9 cellular contexts compared by ENCODE assay signal in genomic region chr4:99949034-99949998, GRCh38. TPM values are rescaled to one million over a fixed set of nuclear protein-coding genes. Genes with fewer than 3 reads are reported as not detected.
DNase-seq lines count a peak whose midpoint lies in the region; ATAC-seq, FAIRE-seq and TF ChIP-seq lines count a peak whose summit lies in the region.
"Had no signal": no experiment of that assay in that cellular context is flagged by ENCODE, and none has a peak within 500 bp of the region (broad histone marks: within the 10 kb centered on the region; RNA-seq: fewer than 3 reads in every experiment).

No MANE protein-coding gene starts in this region.

- H3K9me3 Mint-ChIP-seq in activated CD4-positive, alpha-beta T cell treated with anti-CD3 and anti-CD28 coated beads, Interleukin-2, amount 10 ng/mL, durations not matched to agents 7 days and 5 days, result peaks cover 4% of the 10 kb centered on the region

- H3K9ac ChIP-seq in BLaER1 treated with 17β-estradiol and CSF1 and Interleukin-3, amounts not matched to agents 10 nM and 100 nM, result peak overlapping the region; percentile 89 to 99 (median 97)
- peak overlapping the region; percentile 95 for H3K9ac ChIP-seq in HepG2 (ENCODE audit: insufficient read depth, low read depth, low read length)

- intact Hi-C loops in HepG2 (cut with micrococcal nuclease; ENCODE audit: unreplicated experiment), result loop anchor here (1.0 kb wide), 1 partner anchor 388 kb away; no protein-coding TSS in a partner anchor

- peaks cover 33 to 43% (median 37%) of the 10 kb centered on the region in 10 experiments for H3K4me1 ChIP-seq in BLaER1 treated with 17β-estradiol and CSF1 and Interleukin-3, amounts not matched to agents 10 nM and 100 nM
- peaks cover 33% of the 10 kb centered on the region for H3K4me1 ChIP-seq in HepG2 (ENCODE audit: insufficient read depth, low read length)

- no peak overlapping the region for H3K27ac Mint-ChIP-seq in activated CD4-positive, alpha-beta T cell treated with anti-CD3 and anti-CD28 coated beads, Interleukin-2, amount 10 ng/mL, durations not matched to agents 7 days and 5 days

- peaks cover 30% of the 10 kb centered on the region for H3K4me1 Mint-ChIP-seq in activated CD4-positive, alpha-beta T cell treated with anti-CD3 and anti-CD28 coated beads, Interleukin-2, amount 10 ng/mL, durations not matched to agents 7 days and 5 days

- H2AFZ ChIP-seq in HepG2 (ENCODE audit: low read length), result no peak overlapping the region

- H3K27ac ChIP-seq in BLaER1 treated with 17β-estradiol and CSF1 and Interleukin-3, amounts not matched to agents 10 nM and 100 nM, result peak overlapping the region; percentile 82 to 99 (median 95)
- peak overlapping the region; percentile 98 for H3K27ac ChIP-seq in HepG2 (ENCODE audit: extremely low read length, insufficient read depth, low read length)

- TF ChIP-seq EP300 in HepG2 (IDR thresholded peaks at IDR 0.05; ENCODE audit: low read depth in 2 of 2, low read length in 2 of 2) (0 out of 4 replicates have a peak, but pooled peaks of 1 of the 2 experiments have one; percentile 20), HepG2 (CRISPR knock-in tag; IDR thresholded peaks at IDR 0.05; ENCODE audit: borderline replicate concordance) (no peak)

- H3K4me3 Mint-ChIP-seq in activated CD4-positive, alpha-beta T cell treated with anti-CD3 and anti-CD28 coated beads, Interleukin-2, amount 10 ng/mL, durations not matched to agents 7 days and 5 days, result no peak overlapping the region

- H3K36me3 Mint-ChIP-seq in activated CD4-positive, alpha-beta T cell treated with anti-CD3 and anti-CD28 coated beads, Interleukin-2, amount 10 ng/mL, durations not matched to agents 7 days and 5 days (ENCODE audit: low read depth), result peaks cover 12% of the 10 kb centered on the region

- DNase-seq in NCI-H526 (lab: John Stamatoyannopoulos, UW) (peak; percentile 91), dermis microvascular lymphatic vessel endothelial cell (ENCODE audit: low read depth in 2 of 2) (peak; percentile 70 to 93), HepG2 (ENCODE audit: low spot score) (peak; percentile 92)
- DNase-seq in activated CD4-positive, alpha-beta T cell treated with anti-CD3 and anti-CD28 coated beads, Interleukin-2, amount 10 ng/mL, durations not matched to agents 7 days and 5 days, result peak; percentile 94
- DNase-seq in stimulated activated CD4-positive, alpha-beta T cell treated with anti-CD3 and anti-CD28 coated beads, Interleukin-2, amount 100 ng/mL, for 4 hours (ENCODE audit: low read depth), result peak; percentile 84

- H3K79me2 ChIP-seq in HepG2 (ENCODE audit: insufficient read depth, low read length), result peaks cover 34% of the 10 kb centered on the region

- no peaks in the 10 kb centered on the region for H3K27me3 ChIP-seq in BLaER1 treated with 17β-estradiol and CSF1 and Interleukin-3, amounts not matched to agents 10 nM and 100 nM
- H3K27me3 ChIP-seq in HepG2 (ENCODE audit: control insufficient read depth in 1 of 2, insufficient read depth in 2 of 2, low read length in 2 of 2), result no peaks in the 10 kb centered on the region; a peak in 1 of 5 replicates

- H3K4me2 ChIP-seq in BLaER1 treated with 17β-estradiol and CSF1 and Interleukin-3, amounts not matched to agents 10 nM and 100 nM, result peak overlapping the region; percentile 85 to 98 (median 92)
- peak overlapping the region; percentile 81 for H3K4me2 ChIP-seq in HepG2 (ENCODE audit: low read depth, low read length)

- peak; percentile 32 to 56; a peak in 2 of 4 replicates for TF ChIP-seq POLR2A in HepG2 (IDR thresholded peaks at IDR 0.05; ENCODE audit: insufficient read depth in 1 of 2, low read depth in 2 of 2, low read length in 2 of 2)

- peaks cover 6 to 27% (median 23%) of the 10 kb centered on the region in 11 experiments; a peak in 21 of 22 replicates for H3K36me3 ChIP-seq in BLaER1 treated with 17β-estradiol and CSF1 and Interleukin-3, amounts not matched to agents 10 nM and 100 nM
- H3K36me3 ChIP-seq in HepG2 (replicated peaks in 1 of 2; ENCODE audit: control insufficient read depth in 1 of 2, insufficient read depth in 2 of 2, low read length in 2 of 2), result no peaks in the 10 kb centered on the region

- CTCF ChIA-PET in activated CD4-positive, alpha-beta T cell treated with anti-CD3 and anti-CD28 coated beads, Interleukin-2, amount 10 ng/mL, durations not matched to agents 7 days and 5 days (lab: Charles Lee), result interaction anchor here (0.5 to 1.8 kb wide), 12 partner anchors 10 to 386 kb away, joined by 3 to 16 read pairs (median 4); partner anchors contain the start of genes LAMTOR3 and TRMT10A
- CTCF ChIA-PET in HepG2 (lab: Yijun Ruan, JAX; ENCODE audit: low intra/inter-chr PET ratio, low total read pairs), result interaction anchor here (1.0 kb wide), 1 partner anchor 388 kb away, joined by 3 read pairs; no protein-coding TSS in a partner anchor

- POLR2A ChIA-PET in activated CD4-positive, alpha-beta T cell treated with anti-CD3 and anti-CD28 coated beads, Interleukin-2, amount 10 ng/mL, durations not matched to agents 7 days and 5 days (lab: Charles Lee), result interaction anchor here (1.4 kb wide), 1 partner anchor 132 kb away, joined by 8 read pairs; the partner anchor contains the start of gene DAPP1
- POLR2A ChIA-PET in HepG2 (lab: Yijun Ruan, JAX), result interaction anchor here (0.8 to 1.8 kb wide), 5 partner anchors 8 to 386 kb away, joined by 3 to 11 read pairs (median 8); partner anchors contain the start of genes LAMTOR3 and TRMT10A

- peaks cover 0 to 3% (median 0%) of the 10 kb centered on the region in 11 experiments; a peak in 3 of 22 replicates for H3K9me3 ChIP-seq in BLaER1 treated with 17β-estradiol and CSF1 and Interleukin-3, amounts not matched to agents 10 nM and 100 nM (replicated peaks in 1 of 11)
- H3K9me3 ChIP-seq in HepG2 (ENCODE audit: low read length), result no peaks in the 10 kb centered on the region

- in situ Hi-C loops in HepG2 (cut with HindIII; ENCODE audit: extremely low pct_ligation_motif_present, low pct_unique_long_range_greater_than_20kb), result loop anchor here (5.0 kb wide), 3 partner anchors 57 to 387 kb away; partner anchors contain the start of genes LAMTOR3 and TRMT10A

- FAIRE-seq in HepG2 (lab: Jason Lieb, UNC), result peak; percentile 89
- FAIRE-seq: colon had no signal

- no peaks in the 10 kb centered on the region for H3K27me3 Mint-ChIP-seq in activated CD4-positive, alpha-beta T cell treated with anti-CD3 and anti-CD28 coated beads, Interleukin-2, amount 10 ng/mL, durations not matched to agents 7 days and 5 days

- under 1% methylated on average over 42 of the region's 98 CpGs for WGBS in HepG2 (ENCODE audit: low lambda C conversion rate)

- peaks cover 14 to 53% (median 36%) of the 10 kb centered on the region in 11 experiments; a peak in 20 of 22 replicates for H4K20me1 ChIP-seq in BLaER1 treated with 17β-estradiol and CSF1 and Interleukin-3, amounts not matched to agents 10 nM and 100 nM
- 0 out of 2 replicates have a peak, but pooled peaks cover 8% of the 10 kb centered on the region for H4K20me1 ChIP-seq in HepG2 (ENCODE audit: insufficient read depth, low read length)

- peak overlapping the region; percentile 70 to 97 (median 89) for H3K4me3 ChIP-seq in BLaER1 treated with 17β-estradiol and CSF1 and Interleukin-3, amounts not matched to agents 10 nM and 100 nM
- H3K4me3 ChIP-seq in HepG2 (replicated peaks in 1 of 3; ENCODE audit: insufficient read depth in 1 of 3, low read depth in 2 of 3, low read length in 3 of 3), result peak overlapping the region; percentile 88 to 96 (median 92)

- BruUV-seq in HepG2 (replicated peaks; lab: Mats Ljungman, UMichigan), result TSS peak; percentile 50

- TF ChIP-seq RAD21 in HepG2 (CRISPR knock-in tag; IDR thresholded peaks at IDR 0.05), result peak; percentile 29; the same call in 1 of the 2 replicates

- ATAC-seq in GM19324 (IDR thresholded peaks at IDR 0.05; ENCODE audit: low FRiP score, unreplicated experiment) (peak; percentile 12), HG03469 (IDR thresholded peaks at IDR 0.05; ENCODE audit: unreplicated experiment) (peak; percentile 20), HepG2 (peak; percentile 16)

- TF ChIP-seq CTCF in HepG2 (CRISPR knock-in tag; IDR thresholded peaks at IDR 0.05), result peak; percentile 89

RNA-seq across cellular contexts. Expression of gene H2AZ1, which starts 0.8 kb away (rescaled TPM):
- total RNA-seq in activated CD4-positive, alpha-beta T cell treated with anti-CD3 and anti-CD28 coated beads, Interleukin-2, amount 10 ng/mL, durations not matched to agents 7 days and 5 days, result 100 to 1,000 TPM; 426 to 554 TPM
- total RNA-seq in dermis microvascular lymphatic vessel endothelial cell (230 and 455 TPM in 2 replicates), HepG2 (2016; rRNA removed; fragmentation: Illumina TruSeq; extraction: Trizol) (574 and 800 TPM in 2 replicates)
- total RNA-seq in HepG2 (2016; cell fraction: cytosol; rRNA removed; fragmentation: Illumina TruSeq; extraction: Trizol; ENCODE audit: low read depth), result 127 and 146 TPM in 2 replicates
- total RNA-seq in HepG2 (2016; cell fraction: insoluble cytoplasmic fraction; rRNA removed; fragmentation: Illumina TruSeq; extraction: Trizol), result 574 and 896 TPM in 2 replicates
- total RNA-seq in HepG2 (2016; cell fraction: membrane; rRNA removed; fragmentation: Illumina TruSeq; extraction: Trizol), result 202 and 214 TPM in 2 replicates
- total RNA-seq in HepG2 (2016; cell fraction: nucleus; rRNA removed; fragmentation: Illumina TruSeq; extraction: Trizol), result 272 and 291 TPM in 2 replicates
- polyA plus RNA-seq in HepG2 (2011; rRNA removed), result 204 and 301 TPM in 2 replicates
- polyA plus RNA-seq in HepG2 (2011; cell fraction: cytosol; rRNA removed), result 297 and 341 TPM in 2 replicates
- polyA plus RNA-seq in HepG2 (2011; cell fraction: nucleus; rRNA removed), result 85.7 and 89.0 TPM in 2 replicates
- 267 and 305 TPM in 2 replicates for polyA plus RNA-seq in HepG2 (2012)
- polyA plus RNA-seq in HepG2 (2016; cell fraction: cytosol; fragmentation: Illumina TruSeq; extraction: Trizol; ENCODE audit: low read depth), result 127 and 165 TPM in 2 replicates
- polyA plus RNA-seq in HepG2 (2016; cell fraction: insoluble cytoplasmic fraction; fragmentation: Illumina TruSeq; extraction: Trizol; ENCODE audit: low read depth), result 795 and 936 TPM in 2 replicates
- 186 and 215 TPM in 2 replicates for polyA plus RNA-seq in HepG2 (2016; cell fraction: membrane; fragmentation: Illumina TruSeq; extraction: Trizol; ENCODE audit: low read depth)
- polyA plus RNA-seq in HepG2 (2016; cell fraction: nucleus; fragmentation: Illumina TruSeq; extraction: Trizol; ENCODE audit: insufficient read depth, low read depth), result 460 and 464 TPM in 2 replicates
- 92.8 and 295 TPM in 2 replicates for polyA minus RNA-seq in HepG2 (2011; rRNA and poly(A)+ RNA removed; ENCODE audit: low replicate concordance)
- 67.7 and 72.0 TPM in 2 replicates for polyA minus RNA-seq in HepG2 (2011; cell fraction: cytosol; rRNA and poly(A)+ RNA removed)
- polyA minus RNA-seq in HepG2 (2011; cell fraction: nucleus; rRNA and poly(A)+ RNA removed), result 47.4 and 55.1 TPM in 2 replicates

RNA-seq across cellular contexts. Expression of gene DNAJB14, which starts 2.9 kb away (rescaled TPM):
- total RNA-seq in activated CD4-positive, alpha-beta T cell treated with anti-CD3 and anti-CD28 coated beads, Interleukin-2, amount 10 ng/mL, durations not matched to agents 7 days and 5 days, result 10 to 100 TPM; 47.1 to 53.1 TPM
- 37.4 and 50.8 TPM in 2 replicates for total RNA-seq in dermis microvascular lymphatic vessel endothelial cell
- 22.1 and 38.1 TPM in 2 replicates for total RNA-seq in HepG2 (2016; rRNA removed; fragmentation: Illumina TruSeq; extraction: Trizol)
- total RNA-seq in HepG2 (2016; cell fraction: cytosol; rRNA removed; fragmentation: Illumina TruSeq; extraction: Trizol; ENCODE audit: low read depth), result 3.8 and 5.8 TPM in 2 replicates
- total RNA-seq in HepG2 (2016; cell fraction: insoluble cytoplasmic fraction; rRNA removed; fragmentation: Illumina TruSeq; extraction: Trizol), result 24.8 and 33.1 TPM in 2 replicates
- 6.9 and 9.5 TPM in 2 replicates for total RNA-seq in HepG2 (2016; cell fraction: membrane; rRNA removed; fragmentation: Illumina TruSeq; extraction: Trizol)
- 38.0 and 42.0 TPM in 2 replicates for total RNA-seq in HepG2 (2016; cell fraction: nucleus; rRNA removed; fragmentation: Illumina TruSeq; extraction: Trizol)
- polyA plus RNA-seq in HepG2 (2011; rRNA removed), result 6.1 and 9.1 TPM in 2 replicates
- polyA plus RNA-seq in HepG2 (2011; cell fraction: cytosol; rRNA removed), result 6.1 and 7.4 TPM in 2 replicates
- polyA plus RNA-seq in HepG2 (2011; cell fraction: nucleus; rRNA removed), result 6.5 TPM in 2 replicates
- polyA plus RNA-seq in HepG2 (2012), result 14.2 and 32.4 TPM in 2 replicates
- polyA plus RNA-seq in HepG2 (2016; cell fraction: cytosol; fragmentation: Illumina TruSeq; extraction: Trizol; ENCODE audit: low read depth), result 0.84 and 1.7 TPM in 2 replicates
- polyA plus RNA-seq in HepG2 (2016; cell fraction: insoluble cytoplasmic fraction; fragmentation: Illumina TruSeq; extraction: Trizol; ENCODE audit: low read depth), result 10.7 and 11.3 TPM in 2 replicates
- polyA plus RNA-seq in HepG2 (2016; cell fraction: membrane; fragmentation: Illumina TruSeq; extraction: Trizol; ENCODE audit: low read depth), result 2.3 and 2.7 TPM in 2 replicates
- polyA plus RNA-seq in HepG2 (2016; cell fraction: nucleus; fragmentation: Illumina TruSeq; extraction: Trizol; ENCODE audit: insufficient read depth, low read depth), result 26.8 and 29.0 TPM in 2 replicates
- 3.1 and 3.6 TPM in 2 replicates for polyA minus RNA-seq in HepG2 (2011; rRNA and poly(A)+ RNA removed; ENCODE audit: low replicate concordance)
- 8.7 and 10.5 TPM in 2 replicates for polyA minus RNA-seq in HepG2 (2011; cell fraction: cytosol; rRNA and poly(A)+ RNA removed)
- 56.1 and 64.0 TPM in 2 replicates for polyA minus RNA-seq in HepG2 (2011; cell fraction: nucleus; rRNA and poly(A)+ RNA removed)

RNA-seq across cellular contexts. Expression of gene LAMTOR3, which starts 55.1 kb away (rescaled TPM):
- 10 to 100 TPM; 28.9 to 33.1 TPM for total RNA-seq in activated CD4-positive, alpha-beta T cell treated with anti-CD3 and anti-CD28 coated beads, Interleukin-2, amount 10 ng/mL, durations not matched to agents 7 days and 5 days
- total RNA-seq in dermis microvascular lymphatic vessel endothelial cell (19.4 and 29.2 TPM in 2 replicates), HepG2 (2016; rRNA removed; fragmentation: Illumina TruSeq; extraction: Trizol) (47.6 and 81.0 TPM in 2 replicates)
- 10.6 and 13.0 TPM in 2 replicates for total RNA-seq in HepG2 (2016; cell fraction: cytosol; rRNA removed; fragmentation: Illumina TruSeq; extraction: Trizol; ENCODE audit: low read depth)
- 48.9 and 81.8 TPM in 2 replicates for total RNA-seq in HepG2 (2016; cell fraction: insoluble cytoplasmic fraction; rRNA removed; fragmentation: Illumina TruSeq; extraction: Trizol)
- 33.6 and 35.1 TPM in 2 replicates for total RNA-seq in HepG2 (2016; cell fraction: membrane; rRNA removed; fragmentation: Illumina TruSeq; extraction: Trizol)
- total RNA-seq in HepG2 (2016; cell fraction: nucleus; rRNA removed; fragmentation: Illumina TruSeq; extraction: Trizol), result 21.1 and 23.6 TPM in 2 replicates
- polyA plus RNA-seq in HepG2 (2011; rRNA removed), result 37.2 and 49.1 TPM in 2 replicates
- polyA plus RNA-seq in HepG2 (2011; cell fraction: cytosol; rRNA removed), result 18.2 and 34.5 TPM in 2 replicates
- 7.1 and 8.3 TPM in 2 replicates for polyA plus RNA-seq in HepG2 (2011; cell fraction: nucleus; rRNA removed)
- 26.1 and 31.9 TPM in 2 replicates for polyA plus RNA-seq in HepG2 (2012)
- polyA plus RNA-seq in HepG2 (2016; cell fraction: cytosol; fragmentation: Illumina TruSeq; extraction: Trizol; ENCODE audit: low read depth), result 11.8 and 15.4 TPM in 2 replicates
- 79.9 and 90.6 TPM in 2 replicates for polyA plus RNA-seq in HepG2 (2016; cell fraction: insoluble cytoplasmic fraction; fragmentation: Illumina TruSeq; extraction: Trizol; ENCODE audit: low read depth)
- polyA plus RNA-seq in HepG2 (2016; cell fraction: membrane; fragmentation: Illumina TruSeq; extraction: Trizol; ENCODE audit: low read depth), result 29.9 and 35.6 TPM in 2 replicates
- polyA plus RNA-seq in HepG2 (2016; cell fraction: nucleus; fragmentation: Illumina TruSeq; extraction: Trizol; ENCODE audit: insufficient read depth, low read depth), result 32.3 and 35.9 TPM in 2 replicates
- polyA minus RNA-seq in HepG2 (2011; rRNA and poly(A)+ RNA removed; ENCODE audit: low replicate concordance), result 5.5 and 8.5 TPM in 2 replicates
- 10.5 and 16.0 TPM in 2 replicates for polyA minus RNA-seq in HepG2 (2011; cell fraction: cytosol; rRNA and poly(A)+ RNA removed)
- polyA minus RNA-seq in HepG2 (2011; cell fraction: nucleus; rRNA and poly(A)+ RNA removed), result 12.2 and 15.8 TPM in 2 replicates

Comparison
In these comparisons a context has a peak if more than half of its experiments do, and no peak if none do; other contexts are left out.
1. Peak in every context shown above with its lines: DNase-seq, ATAC-seq, H3K4me3 ChIP-seq and H3K27ac ChIP-seq.